ENCODE assay signal across 29 cellular contexts in genomic region chr18:47644896-47645295, GRCh38.
"Had no signal": no experiment of that assay in that cellular context is flagged by ENCODE, and none has a peak within 500 bp of the region (broad histone marks: within the 10 kb centered on the region; RNA-seq: fewer than 3 reads in every experiment).

No MANE protein-coding gene starts in this region.

- H3K4me1 ChIP-seq: esophagus squamous epithelium, gastroesophageal sphincter had no signal

- H3K27ac ChIP-seq: brain microvascular endothelial cell, coronary artery, dorsolateral prefrontal cortex, esophagus squamous epithelium, gastroesophageal sphincter, VCaP had no signal

- DNase-seq: activated CD4-positive, alpha-beta T cell treated with anti-CD3 and anti-CD28 coated beads for 1 hour; activated CD4-positive, alpha-beta T cell treated with anti-CD3 and anti-CD28 coated beads for 4 hours; activated CD4-positive, alpha-beta T cell treated with anti-CD3 and anti-CD28 coated beads, Interleukin-2, amount 10 ng/mL, durations not matched to agents 7 days and 5 days; activated CD4-positive, alpha-beta T cell treated with anti-CD3 and anti-CD28 coated beads, Interleukin-2, amount 50 U/mL, for 4 hours; activated CD8-positive, alpha-beta memory T cell treated with anti-CD3 and anti-CD28 coated beads for 24 hours; activated CD8-positive, alpha-beta T cell treated with anti-CD3 and anti-CD28 coated beads for 36 hours; activated effector memory CD4-positive, alpha-beta T cell treated with Interleukin-2 at 50 U/mL for 16 hours; activated gamma-delta T cell treated with Interleukin-2 at 50 U/mL for 16 hours; activated naive CD4-positive, alpha-beta T cell treated with anti-CD3 and anti-CD28 coated beads, Interleukin-2, amount 50 U/mL, for 16 hours; activated naive CD4-positive, alpha-beta T cell treated with Interleukin-2 at 50 U/mL for 16 hours; activated T-cell treated with anti-CD3 and anti-CD28 coated beads, Interleukin-2, amount 50 U/mL, for 4 hours; amniotic stem cell; anterior cingulate cortex; brain microvascular endothelial cell; dorsolateral prefrontal cortex; effector memory CD4-positive, alpha-beta T cell; endodermal cell; erythroblast; esophagus squamous epithelium; foreskin melanocyte; T-helper 2 cell had no signal

- H3K27me3 ChIP-seq: brain microvascular endothelial cell, esophagus squamous epithelium, gastroesophageal sphincter had no signal

- FAIRE-seq: astrocyte, bronchial epithelial cell, TTC549 had no signal

- H3K9me3 ChIP-seq: esophagus squamous epithelium had no signal

- H3K4me3 ChIP-seq: coronary artery, dorsolateral prefrontal cortex, esophagus squamous epithelium, gastroesophageal sphincter had no signal

- H3K36me3 ChIP-seq: brain microvascular endothelial cell, esophagus squamous epithelium, gastroesophageal sphincter had no signal

- ATAC-seq: activated CD8-positive, alpha-beta T cell treated with anti-CD3 and anti-CD28 coated beads for 36 hours; activated T-cell treated with anti-CD3 and anti-CD28 coated beads, Interleukin-2, amount 50 U/mL, for 4 hours; activated T-helper 17 cell treated with anti-CD3 and anti-CD28 coated beads, Interleukin-2, amount 50 U/mL, for 72 hours; gastroesophageal sphincter; WTC11 had no signal
